In the genomic region with DNA sequence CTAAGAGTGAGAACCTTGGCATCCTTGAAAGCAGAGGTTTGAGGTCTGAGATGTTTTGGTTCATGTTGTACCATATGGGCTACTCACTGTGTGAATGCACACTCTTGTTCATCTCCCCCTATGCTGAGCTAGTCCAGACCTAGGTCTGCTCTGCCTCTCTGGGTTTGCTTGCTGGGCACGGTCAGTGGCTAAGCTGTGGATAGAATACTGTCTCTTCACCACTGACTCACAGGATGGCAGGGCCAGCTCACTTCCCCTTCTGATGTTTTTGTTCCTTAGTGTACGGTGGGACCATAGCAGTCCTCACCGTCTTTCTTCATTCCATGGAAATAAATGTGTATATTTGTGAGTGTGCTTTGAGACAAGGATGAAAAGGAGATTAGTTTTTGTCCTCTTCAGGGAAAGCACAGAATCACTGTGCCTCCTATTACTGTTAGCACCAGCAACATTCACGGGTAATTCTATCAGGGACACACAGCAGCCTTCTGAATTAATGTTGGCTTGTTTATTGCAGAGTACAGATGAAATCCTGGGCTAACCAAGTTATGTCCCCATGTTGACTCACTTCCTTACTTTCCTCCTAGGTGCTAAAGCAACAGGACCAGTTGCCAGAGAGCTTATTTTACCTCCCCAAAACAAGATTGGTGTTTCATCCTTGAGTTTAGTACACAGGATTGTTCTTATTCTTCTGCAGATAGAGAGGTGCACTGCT, we compare ENCODE assay signal across 9 cellular contexts. TPM values are rescaled to one million over a fixed set of nuclear protein-coding genes. Genes with fewer than 3 reads are reported as not detected.
DNase-seq lines count a peak whose midpoint lies in the region; ATAC-seq and TF ChIP-seq lines count a peak whose summit lies in the region.
"Had no signal": no experiment of that assay in that cellular context is flagged by ENCODE, and none has a peak within 500 bp of the region (broad histone marks: within the 10 kb centered on the region; RNA-seq: fewer than 3 reads in every experiment).

No MANE protein-coding gene starts in this region.

- POLR2A ChIA-PET in RWPE1 (lab: Yijun Ruan, JAX; ENCODE audit: low non-redundant PET): no interaction called here

- H3K27ac ChIP-seq in RWPE1: peak overlapping the region; percentile 44; the same call in 1 of the 2 replicates

- ATAC-seq in HG03159 (IDR thresholded peaks at IDR 0.05; ENCODE audit: unreplicated experiment): no peak

- TF ChIP-seq CTCF in RWPE1 (conservative IDR thresholded peaks at IDR 0.05; ENCODE audit: low read depth): no peak

- CTCF ChIA-PET in RWPE1 (lab: Yijun Ruan, JAX): no interaction called here

- DNase-seq in HCEC 1CT (peak; percentile 14), RWPE1 (ENCODE audit: low spot score) (no peak), fibroblast of gingiva (ENCODE audit: low read depth) (peak; percentile 10), pulmonary artery endothelial cell (ENCODE audit: low read depth, low spot score) (peak; percentile 73), amniotic stem cell (lab: John Stamatoyannopoulos, UW) (no peak), COLO668 (lab: John Stamatoyannopoulos, UW; ENCODE audit: unreplicated experiment) (no peak)
- no peak for DNase-seq in activated naive CD4-positive, alpha-beta T cell (lab: John Stamatoyannopoulos, UW)
- DNase-seq: NCI-H2107 had no signal

RNA-seq across cellular contexts. Expression of gene IVNS1ABP, which starts 56.9 kb away (rescaled TPM):
- 58.6 and 84.9 TPM in 2 replicates for total RNA-seq in pulmonary artery endothelial cell

Comparison
In these comparisons a context has a peak if more than half of its experiments do, and no peak if none do; other contexts are left out.
1. DNase-seq: peak in HCEC 1CT (single experiment), fibroblast of gingiva (single experiment) and pulmonary artery endothelial cell (single experiment); none in RWPE1 (single experiment), activated naive CD4-positive, alpha-beta T cell (0 of 4), amniotic stem cell (single experiment) and COLO668 (single experiment).